Comparison of ENCODE assay signal across 27 cellular contexts in the genomic region with DNA sequence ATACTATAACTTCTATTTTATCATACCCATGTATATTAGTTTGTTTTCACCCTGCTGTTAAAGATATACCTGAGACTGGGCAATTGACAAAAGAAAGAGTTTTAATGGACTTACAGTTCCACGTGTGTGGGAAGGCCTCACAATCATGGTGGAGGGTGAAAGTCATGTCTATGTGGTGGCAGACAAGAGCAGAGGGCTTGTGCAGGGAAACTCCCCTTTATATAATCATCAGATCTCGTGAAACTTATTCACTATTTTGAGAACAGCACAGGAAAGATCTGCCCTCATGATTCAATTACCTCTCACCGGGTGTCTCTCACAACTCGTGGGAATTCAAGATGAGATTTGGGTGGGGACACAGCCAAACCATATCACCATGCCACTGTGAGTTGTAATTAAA.
"Had no signal": no experiment of that assay in that cellular context is flagged by ENCODE, and none has a peak within 500 bp of the region (broad histone marks: within the 10 kb centered on the region; RNA-seq: fewer than 3 reads in every experiment).

No MANE protein-coding gene starts in this region.

- H3K4me1 ChIP-seq: body of pancreas had no signal

- H3K27ac ChIP-seq: body of pancreas, KMS-11, SK-N-MC had no signal

- H3K4me3 Mint-ChIP-seq: activated CD4-positive, alpha-beta memory T cell treated with anti-CD3 and anti-CD28 coated beads for 36 hours; activated CD4-positive, alpha-beta T cell treated with anti-CD3 and anti-CD28 coated beads, Interleukin-2, amount 10 ng/mL, durations not matched to agents 7 days and 5 days; activated naive CD4-positive, alpha-beta T cell treated with anti-CD3 and anti-CD28 coated beads, Interleukin-2, amount 50 U/mL, for 24 hours; central memory CD8-positive, alpha-beta T cell had no signal

- H3K27ac Mint-ChIP-seq: activated CD4-positive, alpha-beta memory T cell treated with anti-CD3 and anti-CD28 coated beads for 36 hours; activated CD4-positive, alpha-beta T cell treated with anti-CD3 and anti-CD28 coated beads, Interleukin-2, amount 10 ng/mL, durations not matched to agents 7 days and 5 days; activated naive CD4-positive, alpha-beta T cell treated with anti-CD3 and anti-CD28 coated beads, Interleukin-2, amount 50 U/mL, for 24 hours had no signal

- H3K9me3 Mint-ChIP-seq: activated CD4-positive, alpha-beta memory T cell treated with anti-CD3 and anti-CD28 coated beads for 36 hours; activated CD4-positive, alpha-beta T cell treated with anti-CD3 and anti-CD28 coated beads, Interleukin-2, amount 10 ng/mL, durations not matched to agents 7 days and 5 days; activated naive CD4-positive, alpha-beta T cell treated with anti-CD3 and anti-CD28 coated beads, Interleukin-2, amount 50 U/mL, for 24 hours; central memory CD8-positive, alpha-beta T cell had no signal

- ATAC-seq: body of pancreas, Panc1, Right ventricle myocardium inferior had no signal

- H3K27me3 Mint-ChIP-seq: activated CD4-positive, alpha-beta memory T cell treated with anti-CD3 and anti-CD28 coated beads for 36 hours; activated CD4-positive, alpha-beta T cell treated with anti-CD3 and anti-CD28 coated beads, Interleukin-2, amount 10 ng/mL, durations not matched to agents 7 days and 5 days; activated naive CD4-positive, alpha-beta T cell treated with anti-CD3 and anti-CD28 coated beads, Interleukin-2, amount 50 U/mL, for 24 hours; central memory CD8-positive, alpha-beta T cell had no signal

- H3K36me3 ChIP-seq: MG63 had no signal

- DNase-seq: activated CD4-positive, alpha-beta memory T cell treated with anti-CD3 and anti-CD28 coated beads for 36 hours; activated CD4-positive, alpha-beta T cell treated with anti-CD3 and anti-CD28 coated beads, Interleukin-2, amount 10 ng/mL, durations not matched to agents 7 days and 5 days; activated CD4-positive, CD25-positive, alpha-beta regulatory T cell; activated CD8-positive, alpha-beta memory T cell treated with anti-CD3 and anti-CD28 coated beads, Interleukin-2, amount 50 U/mL, for 4 hours; activated effector memory CD4-positive, alpha-beta T cell treated with Interleukin-2 at 50 U/mL for 16 hours; activated naive CD4-positive, alpha-beta T cell; activated T-cell treated with anti-CD3 and anti-CD28 coated beads, Interleukin-2, amount 50 U/mL, for 1 hour; aorta; body of pancreas; MG63; MV-4-11; NCI-H1092 treated with DMSO at 0.1 percent for 48 hours; NCI-H1436; NCI-H1694 treated with DMSO at 0.1 percent for 48 hours; NCI-H2029 treated with DMSO at 0.1 percent for 48 hours; NCI-H510A treated with DMSO at 0.1 percent for 48 hours; NCI-H69; NK-92 treated with Interleukin-12 subunit alpha and Interleukin-12 subunit beta, amount 100 ng/mL, for 24 hours; OCI-M1; RPMI8226; T-helper 9 cell had no signal

- H3K27me3 ChIP-seq: body of pancreas, MG63 had no signal

- H3K9me3 ChIP-seq: body of pancreas, MG63 had no signal

- H3K4me3 ChIP-seq: body of pancreas, MG63, SK-N-MC had no signal
